8 cellular contexts compared by ENCODE assay signal in genomic region chr2:231706731-231707624, GRCh38. TPM values are rescaled to one million over a fixed set of nuclear protein-coding genes. Genes with fewer than 3 reads are reported as not detected.
DNase-seq lines count a peak whose midpoint lies in the region; ATAC-seq and TF ChIP-seq lines count a peak whose summit lies in the region.

No MANE protein-coding gene starts in this region.

- intact Hi-C loops in left lung (cut with DNase I), result no loop called here

- H3K27me3 Mint-ChIP-seq in activated CD4-positive, alpha-beta T cell treated with anti-CD3 and anti-CD28 coated beads, Interleukin-2, amount 10 ng/mL, durations not matched to agents 7 days and 5 days, result peaks cover 2% of the 10 kb centered on the region

- peak overlapping the region; percentile 99 to 100 for H3K27ac ChIP-seq in left lung

- H3K9me3 ChIP-seq in left lung, result no peaks in the 10 kb centered on the region

- peaks cover 0 to 6% of the 10 kb centered on the region in 2 donors for H3K36me3 ChIP-seq in left lung

- H3K36me3 Mint-ChIP-seq in activated CD4-positive, alpha-beta T cell treated with anti-CD3 and anti-CD28 coated beads, Interleukin-2, amount 10 ng/mL, durations not matched to agents 7 days and 5 days (ENCODE audit: low read depth), result peaks cover 30% of the 10 kb centered on the region

- H3K4me3 ChIP-seq in left lung, result peak overlapping the region; percentile 82 to 95

- TF ChIP-seq CTCF in left lung (IDR thresholded peaks at IDR 0.05), result peak; percentile 76 to 81

- DNase-seq in C1 segment of cervical spinal cord (lab: John Stamatoyannopoulos, UW) (peak; percentile 80 to 98 (median 95)), GM19240 (ENCODE audit: insufficient read length, low spot score) (peak; percentile 89), NCI-H524 treated with DMSO at 0.1 percent for 48 hours (lab: John Stamatoyannopoulos, UW) (peak; percentile 88), dedifferentiated amniotic fluid mesenchymal stem cell (ENCODE audit: extremely low spot score) (peak; percentile 98), left lung (peak; percentile 95 to 98)
- peak; percentile 98 for DNase-seq in activated CD4-positive, alpha-beta T cell treated with anti-CD3 and anti-CD28 coated beads, Interleukin-2, amount 10 ng/mL, durations not matched to agents 7 days and 5 days
- peak; percentile 96 to 99 for DNase-seq in stimulated activated CD4-positive, alpha-beta T cell treated with anti-CD3 and anti-CD28 coated beads, Interleukin-2, amount 100 ng/mL, for 48 hours

- no peaks in the 10 kb centered on the region for H3K27me3 ChIP-seq in left lung

- CTCF ChIA-PET in activated CD4-positive, alpha-beta T cell treated with anti-CD3 and anti-CD28 coated beads, Interleukin-2, amount 10 ng/mL, durations not matched to agents 7 days and 5 days (lab: Charles Lee), result interaction anchor here (0.6 to 6.8 kb wide), 57 partner anchors 8 to 1374 kb away, joined by 3 to 131 read pairs (median 4); partner anchors contain the start of gene NCL

- peak overlapping the region; percentile 100 for H3K27ac Mint-ChIP-seq in activated CD4-positive, alpha-beta T cell treated with anti-CD3 and anti-CD28 coated beads, Interleukin-2, amount 10 ng/mL, durations not matched to agents 7 days and 5 days

- no peaks in the 10 kb centered on the region for H3K9me3 Mint-ChIP-seq in activated CD4-positive, alpha-beta T cell treated with anti-CD3 and anti-CD28 coated beads, Interleukin-2, amount 10 ng/mL, durations not matched to agents 7 days and 5 days

- H3K4me1 ChIP-seq in left lung, result peaks cover 14 to 36% of the 10 kb centered on the region in 2 donors

- peak overlapping the region; percentile 91 for H3K4me3 Mint-ChIP-seq in activated CD4-positive, alpha-beta T cell treated with anti-CD3 and anti-CD28 coated beads, Interleukin-2, amount 10 ng/mL, durations not matched to agents 7 days and 5 days

- peaks cover 26% of the 10 kb centered on the region for H3K4me1 Mint-ChIP-seq in activated CD4-positive, alpha-beta T cell treated with anti-CD3 and anti-CD28 coated beads, Interleukin-2, amount 10 ng/mL, durations not matched to agents 7 days and 5 days

- POLR2A ChIA-PET in activated CD4-positive, alpha-beta T cell treated with anti-CD3 and anti-CD28 coated beads, Interleukin-2, amount 10 ng/mL, durations not matched to agents 7 days and 5 days (lab: Charles Lee), result interaction anchor here (0.7 kb wide), 1 partner anchor 258 kb away, joined by 3 read pairs; no protein-coding TSS in a partner anchor

- peak; percentile 39 for ATAC-seq in HG03460 (IDR thresholded peaks at IDR 0.05; ENCODE audit: unreplicated experiment)
- peak; percentile 71 for ATAC-seq in left lung

RNA-seq across cellular contexts. Expression of gene PTMA, which starts 1.3 kb away (rescaled TPM):
- total RNA-seq in activated CD4-positive, alpha-beta T cell treated with anti-CD3 and anti-CD28 coated beads, Interleukin-2, amount 10 ng/mL, durations not matched to agents 7 days and 5 days, result 1,000 to 10,000 TPM; 1,700 to 2,208 TPM
- total RNA-seq in left lung, result 100 to 1,000 TPM; 677 to 980 TPM

Comparison
In these comparisons a context has a peak if more than half of its experiments do, and no peak if none do; other contexts are left out.
1. Peak in every context shown above with its lines: DNase-seq, ATAC-seq, H3K4me3 ChIP-seq and H3K27ac ChIP-seq.